10 cellular contexts compared by ENCODE assay signal in genomic region chr6:88725111-88725711, GRCh38.
DNase-seq lines count a peak whose midpoint lies in the region; ATAC-seq and TF ChIP-seq lines count a peak whose summit lies in the region.
"Had no signal": no experiment of that assay in that cellular context is flagged by ENCODE, and none has a peak within 500 bp of the region (broad histone marks: within the 10 kb centered on the region; RNA-seq: fewer than 3 reads in every experiment).

No MANE protein-coding gene starts in this region.

- TF ChIP-seq CTCF in HFF-Myc (IDR thresholded peaks at IDR 0.05; ENCODE audit: low read depth, low read length, missing control alignments) = peak; percentile 38

- no peak overlapping the region for H3K4me3 ChIP-seq in HFF-Myc (replicated peaks; ENCODE audit: low read depth, low read length)

- peak overlapping the region; percentile 73 for H3K4me3 Mint-ChIP-seq in natural killer cell treated with Interleukin-12 subunit alpha and Interleukin-12 subunit beta and Interleukin-15 and Interleukin-18, amount 100 ng/mL, for 72 hours

- ATAC-seq in natural killer cell treated with Interleukin-12 subunit alpha and Interleukin-12 subunit beta and Interleukin-15 and Interleukin-18, amount 100 ng/mL, for 72 hours = peak in 1 of 2 donors; percentile 52
- ATAC-seq in GM18498 (IDR thresholded peaks at IDR 0.05; ENCODE audit: unreplicated experiment) (no peak), GM19035 (IDR thresholded peaks at IDR 0.05; ENCODE audit: unreplicated experiment) (no peak), GM18907 (IDR thresholded peaks at IDR 0.05; ENCODE audit: unreplicated experiment) (no peak)

- H3K27me3 Mint-ChIP-seq in natural killer cell treated with Interleukin-12 subunit alpha and Interleukin-12 subunit beta and Interleukin-15 and Interleukin-18, amount 100 ng/mL, for 72 hours = no peaks in the 10 kb centered on the region

- peaks cover 5% of the 10 kb centered on the region for H3K36me3 Mint-ChIP-seq in natural killer cell treated with Interleukin-12 subunit alpha and Interleukin-12 subunit beta and Interleukin-15 and Interleukin-18, amount 100 ng/mL, for 72 hours

- peaks cover 22% of the 10 kb centered on the region in 2 donors for H3K4me1 Mint-ChIP-seq in natural killer cell treated with Interleukin-12 subunit alpha and Interleukin-12 subunit beta and Interleukin-15 and Interleukin-18, amount 100 ng/mL, for 72 hours (ENCODE audit: low read depth in 2 of 2)

- no peaks in the 10 kb centered on the region for H3K9me3 Mint-ChIP-seq in natural killer cell treated with Interleukin-12 subunit alpha and Interleukin-12 subunit beta and Interleukin-15 and Interleukin-18, amount 100 ng/mL, for 72 hours

- H3K27ac Mint-ChIP-seq in natural killer cell treated with Interleukin-12 subunit alpha and Interleukin-12 subunit beta and Interleukin-15 and Interleukin-18, amount 100 ng/mL, for 72 hours = peak overlapping the region; percentile 53 to 57

- DNase-seq in COR-L47 (lab: John Stamatoyannopoulos, UW) (peak; percentile 3), HFF-Myc (ENCODE audit: extremely low read depth, low read depth) (no peak), brain pericyte (ENCODE audit: low read depth, low spot score) (peak; percentile 30), AG20443 (ENCODE audit: low spot score) (no peak)
- no peak for DNase-seq in natural killer cell treated with Interleukin-12 subunit alpha and Interleukin-12 subunit beta and Interleukin-15 and Interleukin-18, amount 100 ng/mL, for 72 hours (ENCODE audit: low spot score)
- DNase-seq: anterior cingulate cortex, NCI-H2107 had no signal

Comparison
In these comparisons a context has a peak if more than half of its experiments do, and no peak if none do; other contexts are left out.
1. DNase-seq: peak in COR-L47 (single experiment) and brain pericyte (single experiment); none in HFF-Myc (single experiment), natural killer cell treated with Interleukin-12 subunit alpha and Interleukin-12 subunit beta and Interleukin-15 and Interleukin-18, amount 100 ng/mL, for 72 hours (single experiment) and AG20443 (single experiment).